10 cellular contexts compared by ENCODE assay signal in the genomic region with DNA sequence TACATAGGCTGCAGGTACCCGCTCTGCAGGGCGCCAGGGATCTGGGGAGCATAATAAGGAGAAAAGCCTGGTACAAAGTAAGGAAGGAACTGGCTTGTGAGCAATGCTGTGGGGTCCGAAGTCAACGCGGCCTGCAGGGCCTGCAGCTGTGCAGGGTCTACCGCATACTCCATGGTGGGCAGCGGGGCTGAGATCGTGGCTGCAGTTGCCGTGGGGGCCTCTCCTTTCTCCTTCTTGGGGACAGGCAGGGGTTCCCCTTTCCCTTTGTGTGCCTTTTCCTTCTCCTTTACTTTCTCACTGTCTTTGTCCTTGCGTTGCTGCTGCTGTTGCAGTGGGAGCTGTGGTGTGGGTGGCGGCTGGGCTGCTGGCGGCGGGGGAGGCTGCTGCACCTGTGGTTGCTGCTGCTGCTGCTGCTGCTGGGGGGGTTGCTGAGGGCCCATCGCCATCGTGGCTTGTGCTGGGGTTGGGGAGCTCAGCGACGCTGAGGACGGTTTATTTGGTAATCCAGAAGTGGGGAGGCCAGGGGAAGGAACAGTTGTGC.
A peak's percentile ranks its signal among the peaks of the same experiment; 100 is the strongest.
DNase-seq lines count a peak whose midpoint lies in the region; ATAC-seq lines count a peak whose summit lies in the region.
"Had no signal": no experiment of that assay in that cellular context is flagged by ENCODE, and none has a peak within 500 bp of the region (broad histone marks: within the 10 kb centered on the region; RNA-seq: fewer than 3 reads in every experiment).

No MANE protein-coding gene starts in this region.

- H3K36me3 Mint-ChIP-seq in effector memory CD8-positive, alpha-beta T cell (ENCODE audit: insufficient read depth) = peaks cover 7% of the 10 kb centered on the region

- H3K27ac Mint-ChIP-seq in effector memory CD8-positive, alpha-beta T cell = peak overlapping the region in 1 of 2 donors; percentile 86

- H3K4me3 Mint-ChIP-seq in effector memory CD8-positive, alpha-beta T cell = peak overlapping the region; percentile 82 to 85

- peaks cover 0 to 2% of the 10 kb centered on the region in 2 donors for H3K9me3 Mint-ChIP-seq in effector memory CD8-positive, alpha-beta T cell

- ATAC-seq in effector memory CD8-positive, alpha-beta T cell (replicated peaks) = no peak
- ATAC-seq in HG02759 (IDR thresholded peaks at IDR 0.05; ENCODE audit: unreplicated experiment) (no peak), HG02623 (IDR thresholded peaks at IDR 0.05; ENCODE audit: unreplicated experiment) (no peak), HG02852 (IDR thresholded peaks at IDR 0.05; ENCODE audit: unreplicated experiment) (no peak)

- intact Hi-C loops in posterior vena cava (cut with DNase I) = no loop called here

- H3K4me1 Mint-ChIP-seq in effector memory CD8-positive, alpha-beta T cell (ENCODE audit: low read depth in 2 of 2) = peaks cover 6 to 8% of the 10 kb centered on the region in 2 donors

- DNase-seq in CD1c-positive myeloid dendritic cell (ENCODE audit: extremely low spot score) = peak; percentile 38
- peak; percentile 30 for DNase-seq in MV-4-11 (lab: John Stamatoyannopoulos, UW)
- DNase-seq in effector memory CD8-positive, alpha-beta T cell = no peak
- DNase-seq in posterior vena cava (ENCODE audit: low spot score) = peak; percentile 79
- no peak for DNase-seq in KG1 (lab: John Stamatoyannopoulos, UW)
- DNase-seq: Karpas-422, kidney had no signal

- peaks cover 36 to 54% of the 10 kb centered on the region in 2 donors for H3K27me3 Mint-ChIP-seq in effector memory CD8-positive, alpha-beta T cell

Comparison
In these comparisons a context has a peak if more than half of its experiments do, and no peak if none do; other contexts are left out.
1. DNase-seq: peak in CD1c-positive myeloid dendritic cell (single experiment), MV-4-11 (single experiment) and posterior vena cava (single experiment); none in effector memory CD8-positive, alpha-beta T cell (0 of 3) and KG1 (single experiment).